Comparison of ENCODE assay signal across 18 cellular contexts in genomic region chr10:53700227-53700626, GRCh38.
"Had no signal": no experiment of that assay in that cellular context is flagged by ENCODE, and none has a peak within 500 bp of the region (broad histone marks: within the 10 kb centered on the region; RNA-seq: fewer than 3 reads in every experiment).

No MANE protein-coding gene starts in this region.

- H3K27me3 Mint-ChIP-seq: naive thymus-derived CD8-positive, alpha-beta T cell had no signal

- H3K9me3 ChIP-seq: esophagus muscularis mucosa, gastroesophageal sphincter, mucosa of descending colon, sigmoid colon, uterus had no signal

- H3K27ac Mint-ChIP-seq: naive thymus-derived CD8-positive, alpha-beta T cell had no signal

- H3K36me3 ChIP-seq: esophagus muscularis mucosa, gastroesophageal sphincter, sigmoid colon, uterus had no signal

- H3K4me1 Mint-ChIP-seq: naive thymus-derived CD8-positive, alpha-beta T cell had no signal

- ATAC-seq: gastroesophageal sphincter; left cardiac atrium; left ventricle myocardium superior; mucosa of descending colon; naive thymus-derived CD8-positive, alpha-beta T cell had no signal

- H3K36me3 Mint-ChIP-seq: naive thymus-derived CD8-positive, alpha-beta T cell had no signal

- DNase-seq: effector memory CD4-positive, alpha-beta T cell; foreskin fibroblast; kidney; left cardiac atrium; left ventricle myocardium superior; mucosa of descending colon; naive thymus-derived CD8-positive, alpha-beta T cell; posterior cingulate gyrus; sigmoid colon; stimulated activated naive CD4-positive, alpha-beta T cell; trophoblast cell; uterus had no signal

- H3K27ac ChIP-seq: epithelial cell of prostate, esophagus muscularis mucosa, gastroesophageal sphincter, sigmoid colon, skin epidermis, uterus had no signal

- H3K4me3 ChIP-seq: esophagus muscularis mucosa, gastroesophageal sphincter, lung, mucosa of descending colon, sigmoid colon, skin epidermis, uterus had no signal

- H3K4me3 Mint-ChIP-seq: naive thymus-derived CD8-positive, alpha-beta T cell; neural crest cell had no signal

- H3K27me3 ChIP-seq: esophagus muscularis mucosa, gastroesophageal sphincter, sigmoid colon, uterus had no signal

- H3K9me3 Mint-ChIP-seq: neural crest cell had no signal

- H3K4me1 ChIP-seq: esophagus muscularis mucosa, gastroesophageal sphincter, sigmoid colon, uterus had no signal
